1 cellular context compared by ENCODE assay signal in genomic region chr9:72598639-72599038, GRCh38.
TF ChIP-seq lines count a peak whose summit lies in the region.

No MANE protein-coding gene starts in this region.

TF ChIP-seq in A549, 52 proteins besides CTCF, POLR2A, EP300 and RAD21 (continued from another document):
- TF ChIP-seq BCL3 (IDR thresholded peaks at IDR 0.05) (no peak), CBX8 (IDR thresholded peaks at IDR 0.05) (no peak), RARB (CRISPR knock-in tag; IDR thresholded peaks at IDR 0.05) (no peak), HOXB5 (CRISPR knock-in tag; IDR thresholded peaks at IDR 0.05) (no peak), BHLHE40 (IDR thresholded peaks at IDR 0.05; ENCODE audit: low read depth, low read length) (no peak), HES2 (IDR thresholded peaks at IDR 0.05) (no peak), SMC3 (IDR thresholded peaks at IDR 0.05) (no peak), CHD4 (IDR thresholded peaks at IDR 0.05; ENCODE audit: borderline replicate concordance) (no peak)
